Comparison of ENCODE assay signal across 1 cellular context in genomic region chr19:14405758-14406644, GRCh38.
TF ChIP-seq lines count a peak whose summit lies in the region.

No MANE protein-coding gene starts in this region.

TF ChIP-seq in K562, 482 proteins besides CTCF, POLR2A, EP300 and RAD21 (continued from another document and continues in another):
- TF ChIP-seq SIN3A (IDR thresholded peaks at IDR 0.05; ENCODE audit: borderline replicate concordance in 2 of 2, control insufficient read depth in 1 of 2, low read depth in 2 of 2, low read length in 2 of 2) (no peak; a peak in 1 of 4 replicates), ZC3H11A (IDR thresholded peaks at IDR 0.05; ENCODE audit: low read depth, low read length) (no peak), FOXP1 (CRISPR knock-in tag; IDR thresholded peaks at IDR 0.05) (no peak), SRF (CRISPR knock-in tag; IDR thresholded peaks at IDR 0.05) (peak in 1 of 2 experiments; percentile 58; a peak in 1 of 4 replicates), OTX1 (CRISPR knock-in tag; IDR thresholded peaks at IDR 0.05) (no peak), SREBF2 (CRISPR knock-in tag; IDR thresholded peaks at IDR 0.05) (no peak), ZNF146 (CRISPR knock-in tag; IDR thresholded peaks at IDR 0.05; ENCODE audit: unreplicated experiment) (no peak), ARID2 (IDR thresholded peaks at IDR 0.05) (peak; percentile 60; the same call in 1 of the 2 replicates), HDAC3 (IDR thresholded peaks at IDR 0.05; ENCODE audit: borderline replicate concordance, partially characterized antibody) (no peak), PHTF2 (CRISPR knock-in tag; IDR thresholded peaks at IDR 0.05) (no peak), NELFE (IDR thresholded peaks at IDR 0.05; ENCODE audit: insufficient read depth, insufficient read length) (no peak), ZNF124 (CRISPR knock-in tag; IDR thresholded peaks at IDR 0.05) (no peak), SLC30A9 (CRISPR knock-in tag; IDR thresholded peaks at IDR 0.05) (no peak), BACH1 (tag; IDR thresholded peaks at IDR 0.05) (no peak), ZFP36 (IDR thresholded peaks at IDR 0.05; ENCODE audit: low read depth, low read length, partially characterized antibody) (no peak), CREB1 (IDR thresholded peaks at IDR 0.05) (peak; percentile 59; the same call in 1 of the 2 replicates), CREB1 (CRISPR knock-in tag; IDR thresholded peaks at IDR 0.05) (peak; percentile 88), TGIF2 (CRISPR knock-in tag; IDR thresholded peaks at IDR 0.05) (no peak), NFIX (CRISPR knock-in tag; IDR thresholded peaks at IDR 0.05; ENCODE audit: low read depth) (no peak), ZNF696 (CRISPR knock-in tag; conservative IDR thresholded peaks at IDR 0.05) (no peak), ZNF699 (CRISPR knock-in tag; IDR thresholded peaks at IDR 0.05; ENCODE audit: insufficient replicate concordance) (no peak), TAF1 (IDR thresholded peaks at IDR 0.05; ENCODE audit: control insufficient read depth, extremely low read depth, insufficient read depth, low read length, severe bottlenecking) (no peak), NR3C1 (CRISPR knock-in tag; IDR thresholded peaks at IDR 0.05) (no peak), ZNF24 (IDR thresholded peaks at IDR 0.05) (no peak), CBFA2T2 (conservative IDR thresholded peaks at IDR 0.05) (no peak), NONO (IDR thresholded peaks at IDR 0.05; ENCODE audit: low read depth in 2 of 2, low read length in 1 of 2) (no peak), MCM5 (IDR thresholded peaks at IDR 0.05; ENCODE audit: low read depth) (no peak), ZNF512 (tag; IDR thresholded peaks at IDR 0.05) (no peak), NR4A1 (CRISPR knock-in tag; IDR thresholded peaks at IDR 0.05) (peak; percentile 22; the same call in 1 of the 2 replicates), NR4A1 (tag; IDR thresholded peaks at IDR 0.05) (no peak), YY1 (IDR thresholded peaks at IDR 0.05; ENCODE audit: borderline replicate concordance in 1 of 3, control insufficient read depth in 1 of 3, extremely low read depth in 1 of 3, insufficient read depth in 3 of 3, insufficient read length in 1 of 3, insufficient replicate concordance in 2 of 3, low read depth in 1 of 3, low read length in 2 of 3) (peak in 1 of 3 experiments; percentile 31), ASH1L (IDR thresholded peaks at IDR 0.05; ENCODE audit: borderline replicate concordance, low read depth, partially characterized antibody) (no peak), POLR2H (tag; IDR thresholded peaks at IDR 0.05; ENCODE audit: low read depth) (peak; percentile 82), ADNP (tag; IDR thresholded peaks at IDR 0.05) (no peak), ZNF507 (tag; conservative IDR thresholded peaks at IDR 0.05) (no peak), DMBX1 (CRISPR knock-in tag; IDR thresholded peaks at IDR 0.05; ENCODE audit: borderline replicate concordance) (no peak), FOXM1 (IDR thresholded peaks at IDR 0.05; ENCODE audit: low read depth) (no peak), FOXM1 (CRISPR knock-in tag; IDR thresholded peaks at IDR 0.05; ENCODE audit: low read depth) (peak; percentile 73; the same call in 1 of the 2 replicates), ZNF766 (CRISPR knock-in tag; conservative IDR thresholded peaks at IDR 0.05) (no peak), SUPT5H (IDR thresholded peaks at IDR 0.05) (peak; percentile 51; the same call in 1 of the 2 replicates), HDAC1 (IDR thresholded peaks at IDR 0.05) (no peak), NCOA2 (IDR thresholded peaks at IDR 0.05; ENCODE audit: partially characterized antibody in 2 of 2) (no peak), SP1 (CRISPR knock-in tag; IDR thresholded peaks at IDR 0.05) (peak; percentile 99), ZNF224 (CRISPR knock-in tag; IDR thresholded peaks at IDR 0.05) (no peak), ETS1 (conservative IDR thresholded peaks at IDR 0.05; ENCODE audit: control insufficient read depth, low read depth, low read length) (peak; percentile 2; the same call in 1 of the 2 replicates), ETV1 (tag; conservative IDR thresholded peaks at IDR 0.05; ENCODE audit: low read depth) (no peak), NR2F6 (CRISPR knock-in tag; IDR thresholded peaks at IDR 0.05) (no peak), U2AF1 (optimal IDR thresholded peaks at IDR 0.05; ENCODE audit: low read depth, low read length) (no peak), SNAPC5 (CRISPR knock-in tag; IDR thresholded peaks at IDR 0.05) (no peak), DNMT1 (IDR thresholded peaks at IDR 0.05) (no peak), EHMT2 (IDR thresholded peaks at IDR 0.05) (no peak), POLR2AphosphoS2 (IDR thresholded peaks at IDR 0.05; ENCODE audit: low read length) (peak; percentile 97), MLX (CRISPR knock-in tag; conservative IDR thresholded peaks at IDR 0.05) (0 out of 4 replicates have a peak, but pooled peaks of 1 of the 2 experiments have one; percentile 42), ZKSCAN1 (IDR thresholded peaks at IDR 0.05; ENCODE audit: low read depth, low read length) (no peak), ETV6 (IDR thresholded peaks at IDR 0.05; ENCODE audit: borderline replicate concordance in 1 of 2, low read depth in 2 of 2, low read length in 1 of 2) (no peak), ETV6 (CRISPR knock-in tag; IDR thresholded peaks at IDR 0.05; ENCODE audit: borderline replicate concordance) (no peak)
- TF ChIP-seq, protein P1, sequence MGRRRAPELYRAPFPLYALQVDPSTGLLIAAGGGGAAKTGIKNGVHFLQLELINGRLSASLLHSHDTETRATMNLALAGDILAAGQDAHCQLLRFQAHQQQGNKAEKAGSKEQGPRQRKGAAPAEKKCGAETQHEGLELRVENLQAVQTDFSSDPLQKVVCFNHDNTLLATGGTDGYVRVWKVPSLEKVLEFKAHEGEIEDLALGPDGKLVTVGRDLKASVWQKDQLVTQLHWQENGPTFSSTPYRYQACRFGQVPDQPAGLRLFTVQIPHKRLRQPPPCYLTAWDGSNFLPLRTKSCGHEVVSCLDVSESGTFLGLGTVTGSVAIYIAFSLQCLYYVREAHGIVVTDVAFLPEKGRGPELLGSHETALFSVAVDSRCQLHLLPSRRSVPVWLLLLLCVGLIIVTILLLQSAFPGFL (CRISPR knock-in tag; IDR thresholded peaks at IDR 0.05): no peak
- TF ChIP-seq, protein P2, sequence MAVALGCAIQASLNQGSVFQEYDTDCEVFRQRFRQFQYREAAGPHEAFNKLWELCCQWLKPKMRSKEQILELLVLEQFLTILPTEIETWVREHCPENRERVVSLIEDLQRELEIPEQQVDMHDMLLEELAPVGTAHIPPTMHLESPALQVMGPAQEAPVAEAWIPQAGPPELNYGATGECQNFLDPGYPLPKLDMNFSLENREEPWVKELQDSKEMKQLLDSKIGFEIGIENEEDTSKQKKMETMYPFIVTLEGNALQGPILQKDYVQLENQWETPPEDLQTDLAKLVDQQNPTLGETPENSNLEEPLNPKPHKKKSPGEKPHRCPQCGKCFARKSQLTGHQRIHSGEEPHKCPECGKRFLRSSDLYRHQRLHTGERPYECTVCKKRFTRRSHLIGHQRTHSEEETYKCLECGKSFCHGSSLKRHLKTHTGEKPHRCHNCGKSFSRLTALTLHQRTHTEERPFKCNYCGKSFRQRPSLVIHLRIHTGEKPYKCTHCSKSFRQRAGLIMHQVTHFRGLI (CRISPR knock-in tag; IDR thresholded peaks at IDR 0.05): no peak
- TF ChIP-seq, protein P3, sequence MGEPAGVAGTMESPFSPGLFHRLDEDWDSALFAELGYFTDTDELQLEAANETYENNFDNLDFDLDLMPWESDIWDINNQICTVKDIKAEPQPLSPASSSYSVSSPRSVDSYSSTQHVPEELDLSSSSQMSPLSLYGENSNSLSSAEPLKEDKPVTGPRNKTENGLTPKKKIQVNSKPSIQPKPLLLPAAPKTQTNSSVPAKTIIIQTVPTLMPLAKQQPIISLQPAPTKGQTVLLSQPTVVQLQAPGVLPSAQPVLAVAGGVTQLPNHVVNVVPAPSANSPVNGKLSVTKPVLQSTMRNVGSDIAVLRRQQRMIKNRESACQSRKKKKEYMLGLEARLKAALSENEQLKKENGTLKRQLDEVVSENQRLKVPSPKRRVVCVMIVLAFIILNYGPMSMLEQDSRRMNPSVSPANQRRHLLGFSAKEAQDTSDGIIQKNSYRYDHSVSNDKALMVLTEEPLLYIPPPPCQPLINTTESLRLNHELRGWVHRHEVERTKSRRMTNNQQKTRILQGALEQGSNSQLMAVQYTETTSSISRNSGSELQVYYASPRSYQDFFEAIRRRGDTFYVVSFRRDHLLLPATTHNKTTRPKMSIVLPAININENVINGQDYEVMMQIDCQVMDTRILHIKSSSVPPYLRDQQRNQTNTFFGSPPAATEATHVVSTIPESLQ (CRISPR knock-in tag; IDR thresholded peaks at IDR 0.05): no peak
- TF ChIP-seq, protein P4, sequence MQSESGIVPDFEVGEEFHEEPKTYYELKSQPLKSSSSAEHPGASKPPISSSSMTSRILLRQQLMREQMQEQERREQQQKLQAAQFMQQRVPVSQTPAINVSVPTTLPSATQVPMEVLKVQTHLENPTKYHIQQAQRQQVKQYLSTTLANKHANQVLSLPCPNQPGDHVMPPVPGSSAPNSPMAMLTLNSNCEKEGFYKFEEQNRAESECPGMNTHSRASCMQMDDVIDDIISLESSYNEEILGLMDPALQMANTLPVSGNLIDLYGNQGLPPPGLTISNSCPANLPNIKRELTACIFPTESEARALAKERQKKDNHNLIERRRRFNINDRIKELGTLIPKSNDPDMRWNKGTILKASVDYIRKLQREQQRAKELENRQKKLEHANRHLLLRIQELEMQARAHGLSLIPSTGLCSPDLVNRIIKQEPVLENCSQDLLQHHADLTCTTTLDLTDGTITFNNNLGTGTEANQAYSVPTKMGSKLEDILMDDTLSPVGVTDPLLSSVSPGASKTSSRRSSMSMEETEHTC (IDR thresholded peaks at IDR 0.05): no peak
- TF ChIP-seq, protein P5, sequence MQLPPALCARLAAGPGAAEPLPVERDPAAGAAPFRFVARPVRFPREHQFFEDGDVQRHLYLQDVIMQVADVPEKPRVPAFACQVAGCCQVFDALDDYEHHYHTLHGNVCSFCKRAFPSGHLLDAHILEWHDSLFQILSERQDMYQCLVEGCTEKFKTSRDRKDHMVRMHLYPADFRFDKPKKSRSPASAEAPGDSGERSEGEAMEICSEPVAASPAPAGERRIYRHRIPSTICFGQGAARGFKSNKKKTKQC (CRISPR knock-in tag; IDR thresholded peaks at IDR 0.05): peak; percentile 57; the same call in 1 of the 2 replicates
- TF ChIP-seq, protein P6, sequence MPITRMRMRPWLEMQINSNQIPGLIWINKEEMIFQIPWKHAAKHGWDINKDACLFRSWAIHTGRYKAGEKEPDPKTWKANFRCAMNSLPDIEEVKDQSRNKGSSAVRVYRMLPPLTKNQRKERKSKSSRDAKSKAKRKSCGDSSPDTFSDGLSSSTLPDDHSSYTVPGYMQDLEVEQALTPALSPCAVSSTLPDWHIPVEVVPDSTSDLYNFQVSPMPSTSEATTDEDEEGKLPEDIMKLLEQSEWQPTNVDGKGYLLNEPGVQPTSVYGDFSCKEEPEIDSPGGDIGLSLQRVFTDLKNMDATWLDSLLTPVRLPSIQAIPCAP (CRISPR knock-in tag; IDR thresholded peaks at IDR 0.05; ENCODE audit: borderline replicate concordance): no peak
- TF ChIP-seq, protein P7, sequence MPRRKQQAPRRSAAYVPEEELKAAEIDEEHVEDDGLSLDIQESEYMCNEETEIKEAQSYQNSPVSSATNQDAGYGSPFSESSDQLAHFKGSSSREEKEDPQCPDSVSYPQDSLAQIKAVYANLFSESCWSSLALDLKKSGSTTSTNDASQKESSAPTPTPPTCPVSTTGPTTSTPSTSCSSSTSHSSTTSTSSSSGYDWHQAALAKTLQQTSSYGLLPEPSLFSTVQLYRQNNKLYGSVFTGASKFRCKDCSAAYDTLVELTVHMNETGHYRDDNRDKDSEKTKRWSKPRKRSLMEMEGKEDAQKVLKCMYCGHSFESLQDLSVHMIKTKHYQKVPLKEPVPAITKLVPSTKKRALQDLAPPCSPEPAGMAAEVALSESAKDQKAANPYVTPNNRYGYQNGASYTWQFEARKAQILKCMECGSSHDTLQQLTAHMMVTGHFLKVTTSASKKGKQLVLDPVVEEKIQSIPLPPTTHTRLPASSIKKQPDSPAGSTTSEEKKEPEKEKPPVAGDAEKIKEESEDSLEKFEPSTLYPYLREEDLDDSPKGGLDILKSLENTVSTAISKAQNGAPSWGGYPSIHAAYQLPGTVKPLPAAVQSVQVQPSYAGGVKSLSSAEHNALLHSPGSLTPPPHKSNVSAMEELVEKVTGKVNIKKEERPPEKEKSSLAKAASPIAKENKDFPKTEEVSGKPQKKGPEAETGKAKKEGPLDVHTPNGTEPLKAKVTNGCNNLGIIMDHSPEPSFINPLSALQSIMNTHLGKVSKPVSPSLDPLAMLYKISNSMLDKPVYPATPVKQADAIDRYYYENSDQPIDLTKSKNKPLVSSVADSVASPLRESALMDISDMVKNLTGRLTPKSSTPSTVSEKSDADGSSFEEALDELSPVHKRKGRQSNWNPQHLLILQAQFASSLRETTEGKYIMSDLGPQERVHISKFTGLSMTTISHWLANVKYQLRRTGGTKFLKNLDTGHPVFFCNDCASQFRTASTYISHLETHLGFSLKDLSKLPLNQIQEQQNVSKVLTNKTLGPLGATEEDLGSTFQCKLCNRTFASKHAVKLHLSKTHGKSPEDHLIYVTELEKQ (CRISPR knock-in tag; IDR thresholded peaks at IDR 0.05): no peak
